In the genomic region with DNA sequence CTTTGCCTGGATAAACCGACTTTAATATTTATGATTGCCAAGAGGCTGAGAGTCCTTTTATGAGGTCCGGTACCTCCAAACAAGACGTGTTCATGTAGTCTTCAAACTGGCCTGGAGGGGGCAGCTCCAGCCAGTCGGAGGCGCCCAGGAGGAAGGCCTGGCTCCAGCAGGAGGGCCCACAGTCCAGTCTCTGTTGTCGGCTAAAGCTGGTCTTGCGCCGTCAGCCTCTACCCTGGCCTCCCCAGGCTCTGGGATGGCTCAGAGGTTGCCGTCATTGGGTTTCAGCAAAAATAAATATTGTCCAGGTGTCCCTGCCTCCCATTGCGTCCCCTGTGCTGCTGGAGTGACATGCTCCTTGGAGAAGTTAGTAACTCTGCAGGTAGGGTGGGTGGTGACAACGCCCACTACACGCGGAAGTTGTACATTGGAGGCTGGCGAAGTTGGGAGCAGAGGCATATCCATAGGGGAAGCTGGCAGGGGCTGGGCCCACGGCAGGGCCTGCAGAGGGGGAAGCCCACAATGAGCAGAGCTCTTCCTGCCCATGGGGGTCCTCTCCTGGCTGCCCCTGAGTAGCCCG, we compare ENCODE assay signal across 8 cellular contexts. TPM values are rescaled to one million over a fixed set of nuclear protein-coding genes. Genes with fewer than 3 reads are reported as not detected.
DNase-seq lines count a peak whose midpoint lies in the region; ATAC-seq, FAIRE-seq and TF ChIP-seq lines count a peak whose summit lies in the region.

No MANE protein-coding gene starts in this region.

- H3K4me1 Mint-ChIP-seq in natural killer cell treated with Interleukin-12 subunit alpha and Interleukin-12 subunit beta and Interleukin-15 and Interleukin-18, amount 100 ng/mL, for 72 hours (ENCODE audit: low read depth in 2 of 2) = peaks cover 0 to 18% of the 10 kb centered on the region in 2 donors

- peaks cover 0 to 5% of the 10 kb centered on the region in 2 donors for H3K27me3 Mint-ChIP-seq in natural killer cell treated with Interleukin-12 subunit alpha and Interleukin-12 subunit beta and Interleukin-15 and Interleukin-18, amount 100 ng/mL, for 72 hours

- intact Hi-C loops in aorta (cut with DNase I) = loop anchor here (2.0 to 5.0 kb wide), 7 partner anchors 35 to 953 kb away; a partner anchor contains a TSS

- WGBS in aorta, 2 donors = 32 to 33% methylated on average over 16 of the region's 16 CpGs

- peak; percentile 79 for TF ChIP-seq CTCF in fibroblast of villous mesenchyme (IDR thresholded peaks at IDR 0.05; ENCODE audit: insufficient read depth, low read depth, low read length)

- peak; percentile 50 to 75 for DNase-seq in NCI-H526 (lab: John Stamatoyannopoulos, UW)
- peak; percentile 22 for DNase-seq in activated effector memory CD4-positive, alpha-beta T cell treated with Interleukin-2 at 50 U/mL for 16 hours
- DNase-seq in fibroblast of villous mesenchyme (ENCODE audit: low read depth) = peak; percentile 85
- peak; percentile 76 for DNase-seq in natural killer cell treated with Interleukin-12 subunit alpha and Interleukin-12 subunit beta and Interleukin-15 and Interleukin-18, amount 100 ng/mL, for 72 hours (ENCODE audit: low spot score)
- DNase-seq in aorta = peak; percentile 89

- ATAC-seq in HG03280 (IDR thresholded peaks at IDR 0.05; ENCODE audit: unreplicated experiment) (peak; percentile 34), aorta (ENCODE audit: low FRiP score) (peak; percentile 87)
- ATAC-seq in natural killer cell treated with Interleukin-12 subunit alpha and Interleukin-12 subunit beta and Interleukin-15 and Interleukin-18, amount 100 ng/mL, for 72 hours = peak; percentile 55 to 58

- H3K4me3 ChIP-seq in GM08714 (ENCODE audit: low read length) (peak overlapping the region; percentile 63; the same call in 1 of the 2 replicates), fibroblast of villous mesenchyme (ENCODE audit: low read depth, low read length) (peak overlapping the region; percentile 60), aorta (ENCODE audit: low read length in 2 of 2) (no peak overlapping the region)

- no peaks in the 10 kb centered on the region for H3K4me1 ChIP-seq in aorta (ENCODE audit: control insufficient read depth in 1 of 2, insufficient read depth in 2 of 2, low read length in 2 of 2)

- peak; percentile 51 for FAIRE-seq in A204.1 (lab: Jason Lieb, UNC)

- no peaks in the 10 kb centered on the region for H3K36me3 Mint-ChIP-seq in natural killer cell treated with Interleukin-12 subunit alpha and Interleukin-12 subunit beta and Interleukin-15 and Interleukin-18, amount 100 ng/mL, for 72 hours

- H3K27ac Mint-ChIP-seq in natural killer cell treated with Interleukin-12 subunit alpha and Interleukin-12 subunit beta and Interleukin-15 and Interleukin-18, amount 100 ng/mL, for 72 hours = no peak overlapping the region

- no peaks in the 10 kb centered on the region for H3K9me3 Mint-ChIP-seq in natural killer cell treated with Interleukin-12 subunit alpha and Interleukin-12 subunit beta and Interleukin-15 and Interleukin-18, amount 100 ng/mL, for 72 hours

- H3K27ac ChIP-seq in aorta (ENCODE audit: low read depth in 1 of 2, low read length in 2 of 2) = peak overlapping the region in 1 of 2 donors; percentile 14

- no peaks in the 10 kb centered on the region for H3K36me3 ChIP-seq in aorta (ENCODE audit: control insufficient read depth in 1 of 2, insufficient read depth in 2 of 2, low read length in 1 of 2)

- no peaks in the 10 kb centered on the region for H3K27me3 ChIP-seq in aorta (ENCODE audit: control insufficient read depth in 1 of 2, insufficient read depth in 2 of 2, low read length in 1 of 2)

- peak overlapping the region; percentile 88 for H3K4me3 Mint-ChIP-seq in natural killer cell treated with Interleukin-12 subunit alpha and Interleukin-12 subunit beta and Interleukin-15 and Interleukin-18, amount 100 ng/mL, for 72 hours

- no peaks in the 10 kb centered on the region for H3K9me3 ChIP-seq in aorta (ENCODE audit: control insufficient read depth, low read length)

RNA-seq across cellular contexts. Expression of a gene that starts 1.0 kb away (rescaled TPM):
- 115 and 148 TPM in 2 replicates for total RNA-seq in fibroblast of villous mesenchyme
- total RNA-seq in natural killer cell treated with Interleukin-12 subunit alpha and Interleukin-12 subunit beta and Interleukin-15 and Interleukin-18, amount 100 ng/mL, for 72 hours = 10 to 100 TPM; 44.5 to 44.7 TPM
- total RNA-seq in aorta = 10 to 100 TPM; 45.8 to 51.6 TPM
- polyA plus RNA-seq in aorta = 10 to 100 TPM; 36.7 to 49.3 TPM

RNA-seq across cellular contexts. Expression of a gene that starts 29.5 kb away (rescaled TPM):
- total RNA-seq in fibroblast of villous mesenchyme (not detected in 2 replicates), aorta (not detected)
- not detected for total RNA-seq in natural killer cell treated with Interleukin-12 subunit alpha and Interleukin-12 subunit beta and Interleukin-15 and Interleukin-18, amount 100 ng/mL, for 72 hours
- not detected for polyA plus RNA-seq in aorta

RNA-seq across cellular contexts. Expression of a gene that starts 35.1 kb away (rescaled TPM):
- 10.6 and 12.5 TPM in 2 replicates for total RNA-seq in fibroblast of villous mesenchyme
- total RNA-seq in natural killer cell treated with Interleukin-12 subunit alpha and Interleukin-12 subunit beta and Interleukin-15 and Interleukin-18, amount 100 ng/mL, for 72 hours = 10 to 100 TPM; 30.0 to 38.6 TPM
- 10 to 100 TPM; 11.9 to 13.0 TPM for total RNA-seq in aorta
- 10 to 100 TPM in 1 of 2 donors, 1 to 10 TPM in 1; 8.3 to 26.9 TPM for polyA plus RNA-seq in aorta

RNA-seq across cellular contexts. Expression of a gene that starts 48.5 kb away (rescaled TPM):
- under 0.01 TPM in 1 of 2 replicates, not detected in the other for total RNA-seq in fibroblast of villous mesenchyme
- under 1 TPM in 1 of 2 donors, not detected in 1; 0.39 TPM for total RNA-seq in natural killer cell treated with Interleukin-12 subunit alpha and Interleukin-12 subunit beta and Interleukin-15 and Interleukin-18, amount 100 ng/mL, for 72 hours
- total RNA-seq in aorta = not detected
- under 1 TPM; 0.08 to 0.50 TPM for polyA plus RNA-seq in aorta

RNA-seq across cellular contexts. Expression of a gene that starts 57.3 kb away (rescaled TPM):
- total RNA-seq in fibroblast of villous mesenchyme = 44.8 and 53.5 TPM in 2 replicates
- total RNA-seq in natural killer cell treated with Interleukin-12 subunit alpha and Interleukin-12 subunit beta and Interleukin-15 and Interleukin-18, amount 100 ng/mL, for 72 hours = 10 to 100 TPM; 29.6 to 34.6 TPM
- total RNA-seq in aorta = 10 to 100 TPM; 37.0 to 43.5 TPM
- polyA plus RNA-seq in aorta = 10 to 100 TPM; 19.7 to 27.4 TPM

Comparison
In these comparisons a context has a peak if more than half of its experiments do, and no peak if none do; other contexts are left out.
1. H3K4me3 ChIP-seq: peak in GM08714 (single experiment) and fibroblast of villous mesenchyme (single experiment); none in aorta (0 of 2).
2. ATAC-seq: peak in every context shown above with its lines; median percentile 87 in aorta; 56 in natural killer cell treated with Interleukin-12 subunit alpha and Interleukin-12 subunit beta and Interleukin-15 and Interleukin-18, amount 100 ng/mL, for 72 hours; 34 in HG03280.
3. DNase-seq: peak in every context shown above with its lines; median percentile 89 in aorta; 85 in fibroblast of villous mesenchyme; 76 in natural killer cell treated with Interleukin-12 subunit alpha and Interleukin-12 subunit beta and Interleukin-15 and Interleukin-18, amount 100 ng/mL, for 72 hours; 62 in NCI-H526; 22 in activated effector memory CD4-positive, alpha-beta T cell treated with Interleukin-2 at 50 U/mL for 16 hours.